Comparison of ENCODE assay signal across 1 cellular context in the genomic region with DNA sequence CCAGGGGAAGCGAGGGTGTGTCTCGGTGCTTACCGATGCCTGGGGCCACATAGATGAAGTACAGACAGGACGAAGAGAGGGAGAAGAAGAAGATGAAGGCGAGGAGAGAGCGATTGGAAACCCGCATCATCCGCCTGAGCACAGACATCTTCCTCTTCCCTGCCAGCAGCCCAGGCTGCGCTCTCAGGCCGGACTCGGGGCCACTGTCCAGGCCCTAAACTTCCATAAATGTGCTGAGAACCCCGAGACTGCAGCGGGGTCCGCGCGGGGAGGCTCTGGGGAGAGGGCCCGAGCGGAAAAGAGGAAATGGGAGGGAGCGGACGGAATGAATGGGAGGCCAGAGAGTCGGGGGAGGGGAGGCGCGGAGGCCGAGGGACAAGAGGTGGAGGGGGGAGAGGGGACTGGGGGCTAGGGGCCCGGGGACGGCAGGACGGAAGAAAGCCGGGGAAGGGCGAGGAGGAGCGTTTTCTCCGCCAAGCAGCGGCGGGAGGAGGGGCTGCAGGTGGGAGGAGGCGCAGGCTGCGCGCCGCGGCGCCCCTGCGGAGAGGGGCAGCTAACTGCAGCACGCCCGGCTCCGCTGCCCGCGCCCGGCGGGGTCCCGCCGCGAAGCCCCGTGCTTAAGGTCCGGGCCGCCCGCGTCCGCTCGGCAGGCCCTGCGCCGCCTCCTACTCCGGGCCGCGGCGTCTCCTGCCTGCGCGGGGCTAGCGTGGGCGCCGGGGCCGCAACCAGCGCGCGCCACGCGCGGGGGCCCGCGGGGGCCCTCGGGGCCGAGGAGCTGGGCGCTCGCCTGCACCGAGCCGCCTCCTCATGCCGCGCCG.
TF ChIP-seq lines count a peak whose summit lies in the region.

TSS of gene B4GALT6 (minus strand) at position 303 of the 818 bp plus-strand sequence. CDS start at position 148, 155 bp downstream.

TF ChIP-seq in HCT116, 20 proteins besides CTCF, POLR2A, EP300 and RAD21:
- TF ChIP-seq SRF (IDR thresholded peaks at IDR 0.05; ENCODE audit: low read depth): no peak
- TF ChIP-seq SIN3A (IDR thresholded peaks at IDR 0.05; ENCODE audit: low read depth): no peak
- TF ChIP-seq YY1 (IDR thresholded peaks at IDR 0.05; ENCODE audit: extremely low read depth, insufficient replicate concordance, low read depth, low read length): no peak
